Comparison of ENCODE assay signal across 8 cellular contexts in the genomic region with DNA sequence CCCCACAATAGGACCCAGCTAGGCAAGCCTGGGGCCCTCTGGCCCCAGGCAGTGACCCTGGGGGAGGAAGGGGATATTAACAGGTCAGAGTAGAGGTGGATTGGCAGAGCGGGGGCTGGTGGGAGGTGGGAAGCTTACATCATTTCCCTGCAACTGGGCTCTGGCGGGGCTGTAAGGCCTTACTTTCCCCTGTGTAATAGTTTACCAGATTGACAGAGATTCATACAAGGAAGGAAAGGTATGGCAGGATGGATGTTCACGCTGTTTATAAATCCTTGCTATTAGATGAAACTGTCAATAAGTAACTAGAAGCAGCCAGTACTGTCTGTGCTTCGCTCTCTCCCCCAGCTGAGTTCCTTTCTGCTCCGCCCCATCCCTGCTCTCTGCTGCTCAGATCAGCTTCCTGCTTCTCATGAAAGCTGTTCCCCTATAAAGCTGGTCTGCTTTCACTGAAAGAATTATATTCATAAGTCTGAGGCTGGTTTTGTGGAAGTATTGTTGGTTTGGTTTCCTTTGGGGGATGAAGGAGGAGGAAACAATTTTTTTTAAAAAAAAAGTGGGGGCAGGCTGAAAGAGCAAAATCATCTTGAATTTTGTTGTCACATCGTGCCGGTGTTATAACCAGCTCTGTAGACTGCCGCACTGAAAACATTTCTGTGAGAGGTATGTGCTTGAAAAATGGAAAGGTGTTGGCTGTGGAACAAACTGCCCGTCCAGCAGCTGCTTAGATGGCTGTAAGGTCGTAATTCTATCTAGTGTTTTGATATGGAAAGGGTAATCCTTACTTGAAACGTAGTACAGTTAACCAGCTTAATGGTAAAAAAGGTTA.
DNase-seq lines count a peak whose midpoint lies in the region; ATAC-seq and TF ChIP-seq lines count a peak whose summit lies in the region.

No MANE protein-coding gene starts in this region.

- H3K36me3 ChIP-seq in parathyroid adenoma (ENCODE audit: control insufficient read depth, insufficient read depth, low read length): no peaks in the 10 kb centered on the region

- DNase-seq in Ammon's horn (ENCODE audit: low spot score) (peak; percentile 81), SHP77 treated with DMSO at 0.1 percent for 48 hours (lab: John Stamatoyannopoulos, UW) (peak; percentile 34), Right ventricle myocardium superior (peak; percentile 46), NCI-H748 treated with DMSO at 0.1 percent for 48 hours (lab: John Stamatoyannopoulos, UW) (no peak)

- H3K9me3 ChIP-seq in parathyroid adenoma (ENCODE audit: control insufficient read depth, low read length): no peaks in the 10 kb centered on the region

- peak overlapping the region; percentile 5 for H3K4me2 ChIP-seq in parathyroid adenoma (ENCODE audit: low read length)

- ATAC-seq in GM19035 (IDR thresholded peaks at IDR 0.05; ENCODE audit: unreplicated experiment) (peak; percentile 93), HG03175 (IDR thresholded peaks at IDR 0.05; ENCODE audit: unreplicated experiment) (peak; percentile 96), Right ventricle myocardium superior (ENCODE audit: poor library complexity) (peak; percentile 91)

- peaks cover 42% of the 10 kb centered on the region for H3K79me2 ChIP-seq in parathyroid adenoma

- no peak overlapping the region for H3K9ac ChIP-seq in parathyroid adenoma

- intact Hi-C loops in Right ventricle myocardium superior (cut with DNase I): no loop called here

- H3K9me3 Mint-ChIP-seq in activated naive CD4-positive, alpha-beta T cell treated with anti-CD3 and anti-CD28 coated beads, Interleukin-2, amount 50 U/mL, for 24 hours: no peaks in the 10 kb centered on the region

- H3K4me3 ChIP-seq in parathyroid adenoma (ENCODE audit: low read depth, low read length): peak overlapping the region; percentile 6

- H3K4me3 Mint-ChIP-seq in activated naive CD4-positive, alpha-beta T cell treated with anti-CD3 and anti-CD28 coated beads, Interleukin-2, amount 50 U/mL, for 24 hours: peak overlapping the region; percentile 90

- H3K4me1 ChIP-seq in parathyroid adenoma: peaks cover 11% of the 10 kb centered on the region

- peak overlapping the region; percentile 98 for H3K27ac Mint-ChIP-seq in activated naive CD4-positive, alpha-beta T cell treated with anti-CD3 and anti-CD28 coated beads, Interleukin-2, amount 50 U/mL, for 24 hours

- TF ChIP-seq CTCF in parathyroid adenoma (IDR thresholded peaks at IDR 0.05): no peak

- peaks cover 75% of the 10 kb centered on the region for H3K4me1 Mint-ChIP-seq in activated naive CD4-positive, alpha-beta T cell treated with anti-CD3 and anti-CD28 coated beads, Interleukin-2, amount 50 U/mL, for 24 hours

- peaks cover 5% of the 10 kb centered on the region for H3K36me3 Mint-ChIP-seq in activated naive CD4-positive, alpha-beta T cell treated with anti-CD3 and anti-CD28 coated beads, Interleukin-2, amount 50 U/mL, for 24 hours

- no peaks in the 10 kb centered on the region for H3K27me3 ChIP-seq in parathyroid adenoma (ENCODE audit: control insufficient read depth, insufficient read depth, low read length)

- no peaks in the 10 kb centered on the region for H3K27me3 Mint-ChIP-seq in activated naive CD4-positive, alpha-beta T cell treated with anti-CD3 and anti-CD28 coated beads, Interleukin-2, amount 50 U/mL, for 24 hours

- peak overlapping the region; percentile 71 for H2AFZ ChIP-seq in parathyroid adenoma

- peak overlapping the region; percentile 74 for H3K27ac ChIP-seq in parathyroid adenoma
